Comparison of ENCODE assay signal across 15 cellular contexts in genomic region chr6:158069800-158070195, GRCh38.
DNase-seq lines count a peak whose midpoint lies in the region; ATAC-seq, FAIRE-seq and TF ChIP-seq lines count a peak whose summit lies in the region.
"Had no signal": no experiment of that assay in that cellular context is flagged by ENCODE, and none has a peak within 500 bp of the region (broad histone marks: within the 10 kb centered on the region; RNA-seq: fewer than 3 reads in every experiment).

No MANE protein-coding gene starts in this region.

- H3K27ac ChIP-seq in ACC112 (ENCODE audit: low read depth, low read length) (peak overlapping the region; percentile 97), mammary epithelial cell (ENCODE audit: insufficient read depth, low read depth, low read length) (peak overlapping the region; percentile 15), keratinocyte (ENCODE audit: control insufficient read depth, insufficient read depth, low read length) (peak overlapping the region; percentile 82), body of pancreas (peak overlapping the region in 1 of 4 donors; percentile 53)
- H3K27ac ChIP-seq: C4-2B had no signal

- in situ Hi-C loops in mammary epithelial cell (cut with MboI; ENCODE audit: low sequenced_read_pairs in 2 of 2) = no loop called here

- no peak for TF ChIP-seq CTCF in HFFc6 (IDR thresholded peaks at IDR 0.05)
- TF ChIP-seq CTCF in mammary epithelial cell (conservative IDR thresholded peaks at IDR 0.05 in 1 of 2, IDR thresholded peaks at IDR 0.05 in 1 of 2; ENCODE audit: extremely low read depth in 1 of 2, insufficient read depth in 1 of 2, low read depth in 1 of 2, low read length in 2 of 2) = no peak
- TF ChIP-seq CTCF in keratinocyte (optimal IDR thresholded peaks at IDR 0.05 in 1 of 3, IDR thresholded peaks at IDR 0.05 in 1 of 3, conservative IDR thresholded peaks at IDR 0.05 in 1 of 3; ENCODE audit: extremely low read depth in 1 of 3, insufficient read depth in 2 of 3, low read length in 3 of 3) = no peak
- no peak for TF ChIP-seq CTCF in body of pancreas (IDR thresholded peaks at IDR 0.05)

- intact Hi-C loops in mammary epithelial cell (cut with micrococcal nuclease) = loop anchor here (2.0 to 5.0 kb wide), 3 partner anchors 27 to 122 kb away; no protein-coding TSS in a partner anchor
- intact Hi-C loops in body of pancreas (cut with DNase I) = loop anchor here (10.0 kb wide), 1 partner anchor 95 kb away; no protein-coding TSS in a partner anchor

- peak overlapping the region; percentile 63; the same call in 1 of the 2 replicates for H3K4me3 Mint-ChIP-seq in HFFc6

- H3K36me3 ChIP-seq in ACC112 (ENCODE audit: insufficient read depth, low read length) (peaks cover 15% of the 10 kb centered on the region), mammary epithelial cell (ENCODE audit: insufficient read depth, low read length) (peaks cover 5% of the 10 kb centered on the region), keratinocyte (ENCODE audit: control insufficient read depth in 2 of 2, extremely low read depth in 1 of 2, insufficient read depth in 2 of 2, low read length in 2 of 2) (peaks cover 4 to 22% of the 10 kb centered on the region in 2 experiments), body of pancreas (replicated peaks in 1 of 2; ENCODE audit: insufficient read depth in 1 of 2, low read depth in 2 of 2) (peaks cover 0 to 11% of the 10 kb centered on the region in 2 donors)
- H3K36me3 ChIP-seq: colonic mucosa had no signal

- no peak for TF ChIP-seq POLR2A in body of pancreas (IDR thresholded peaks at IDR 0.05)

- H3K79me2 ChIP-seq in ACC112 (ENCODE audit: control insufficient read depth, insufficient read depth, low read length, unreplicated experiment) (peaks cover 2% of the 10 kb centered on the region), mammary epithelial cell (ENCODE audit: insufficient read depth, low read length) (no peaks in the 10 kb centered on the region), keratinocyte (ENCODE audit: control insufficient read depth, insufficient read depth, low read length) (no peaks in the 10 kb centered on the region)

- dilution Hi-C loops in mammary epithelial cell (cut with HindIII; ENCODE audit: low sequenced_read_pairs) = no loop called here
- dilution Hi-C loops in keratinocyte (cut with MboI; ENCODE audit: extremely low pct_ligation_motif_present, low sequenced_read_pairs) = no loop called here

- H2AFZ ChIP-seq in ACC112 (ENCODE audit: low read length, unreplicated experiment) (no peak overlapping the region), mammary epithelial cell (ENCODE audit: low read depth, low read length) (no peak overlapping the region), keratinocyte (ENCODE audit: control insufficient read depth, low read length) (no peak overlapping the region)

- no peak overlapping the region for H3K9ac ChIP-seq in mammary epithelial cell (ENCODE audit: insufficient read depth, low read length)
- no peak overlapping the region for H3K9ac ChIP-seq in keratinocyte (ENCODE audit: control insufficient read depth, extremely low read depth, insufficient read depth, low read length)

- CTCF ChIA-PET in mammary epithelial cell (lab: Charles Lee; ENCODE audit: low non-redundant PET) = no interaction called here

- WGBS in mammary epithelial cell (ENCODE audit: low coverage, missing lambda C conversion rate) = 64% methylated on average over 6 of the region's 6 CpGs
- 85 to 88% methylated on average over 6 of the region's 6 CpGs for WGBS in body of pancreas, 2 donors

- H3K9me3 ChIP-seq in mammary epithelial cell (replicated peaks; ENCODE audit: insufficient read depth, low read length) = no peaks in the 10 kb centered on the region
- no peaks in the 10 kb centered on the region for H3K9me3 ChIP-seq in keratinocyte (ENCODE audit: control insufficient read depth, low read depth, low read length)
- no peaks in the 10 kb centered on the region for H3K9me3 ChIP-seq in body of pancreas
- H3K9me3 ChIP-seq: colonic mucosa had no signal

- no peaks in the 10 kb centered on the region for H3K27me3 ChIP-seq in ACC112 (ENCODE audit: insufficient read depth, low read length)
- H3K27me3 ChIP-seq in mammary epithelial cell (ENCODE audit: insufficient read depth, low read length) = no peaks in the 10 kb centered on the region
- H3K27me3 ChIP-seq in keratinocyte (ENCODE audit: control insufficient read depth, extremely low read depth, insufficient read depth, low read length) = no peaks in the 10 kb centered on the region
- H3K27me3 ChIP-seq in body of pancreas = no peaks in the 10 kb centered on the region
- H3K27me3 ChIP-seq: colonic mucosa had no signal

- DNase-seq in HFFc6 = peak; percentile 77
- no peak for DNase-seq in mammary epithelial cell
- DNase-seq in keratinocyte (ENCODE audit: low read depth, low spot score) = peak; percentile 36
- DNase-seq in body of pancreas = no peak
- no peak for DNase-seq in DMS 273 treated with DMSO at 0.1 percent for 48 hours (lab: John Stamatoyannopoulos, UW)
- no peak for DNase-seq in NCI-H1417 (lab: John Stamatoyannopoulos, UW)
- DNase-seq: colonic mucosa; KBM-7; NCI-H2029 treated with DMSO at 0.1 percent for 48 hours; NK-92 treated with Interleukin-12 subunit alpha and Interleukin-12 subunit beta, amount 100 ng/mL, for 24 hours; occipital lobe; stimulated activated CD4-positive, alpha-beta T cell treated with anti-CD3 and anti-CD28 coated beads, Interleukin-12 subunit alpha, Interleukin-12 subunit beta, amount 100 ng/mL, for 4 hours had no signal

- ATAC-seq in body of pancreas (no peak), HG02852 (IDR thresholded peaks at IDR 0.05; ENCODE audit: unreplicated experiment) (no peak)

- H3K9me3 Mint-ChIP-seq in HFFc6 = no peaks in the 10 kb centered on the region

- H3K9me1 ChIP-seq in keratinocyte (ENCODE audit: control insufficient read depth, extremely low read depth, insufficient read depth, low read length) = no peaks in the 10 kb centered on the region

- peak overlapping the region; percentile 94 for H3K27ac Mint-ChIP-seq in HFFc6

- H3K4me1 ChIP-seq in ACC112 (ENCODE audit: control insufficient read depth, insufficient read depth, low read length, unreplicated experiment) (peaks cover 38% of the 10 kb centered on the region), mammary epithelial cell (ENCODE audit: insufficient read depth, low read length) (peaks cover 26% of the 10 kb centered on the region), keratinocyte (ENCODE audit: control insufficient read depth, extremely low read depth, insufficient read depth, low read length) (peaks cover 29% of the 10 kb centered on the region), body of pancreas (peaks cover 9% of the 10 kb centered on the region)

- no peaks in the 10 kb centered on the region for H4K20me1 ChIP-seq in mammary epithelial cell (ENCODE audit: insufficient read depth, low read length)
- no peaks in the 10 kb centered on the region for H4K20me1 ChIP-seq in keratinocyte (ENCODE audit: control insufficient read depth, extremely low read depth, insufficient read depth, low read length)

- FAIRE-seq in keratinocyte (lab: Jason Lieb, UNC) = peak; percentile 69

- H3K4me3 ChIP-seq in ACC112 (ENCODE audit: low read depth, low read length) (peak overlapping the region; percentile 17; the same call in 1 of the 2 replicates), mammary epithelial cell (replicated peaks in 1 of 3; ENCODE audit: insufficient read depth in 1 of 3, low read depth in 2 of 3, low read length in 3 of 3) (no peak overlapping the region), keratinocyte (ENCODE audit: control insufficient read depth in 2 of 3, extremely low read depth in 1 of 3, insufficient read depth in 2 of 3, low read depth in 1 of 3, low read length in 3 of 3) (no peak overlapping the region), body of pancreas (no peak overlapping the region)
- H3K4me3 ChIP-seq: colonic mucosa had no signal

- H3K4me2 ChIP-seq in mammary epithelial cell (ENCODE audit: insufficient read depth, low read depth, low read length) (no peak overlapping the region), keratinocyte (ENCODE audit: control insufficient read depth, extremely low read depth, insufficient read depth, low read depth, low read length) (peak overlapping the region; percentile 71)

- peaks cover 48% of the 10 kb centered on the region for H3K36me3 Mint-ChIP-seq in HFFc6 (ENCODE audit: low read depth)

- H3K4me1 Mint-ChIP-seq in HFFc6 (ENCODE audit: low read depth) = peaks cover 59% of the 10 kb centered on the region

- no peaks in the 10 kb centered on the region; the same call in 1 of the 2 replicates for H3K27me3 Mint-ChIP-seq in HFFc6 (ENCODE audit: insufficient read depth)

- BruUV-seq in mammary epithelial cell (replicated peaks; lab: Mats Ljungman, UMichigan) = no TSS peak

Comparison
In these comparisons a context has a peak if more than half of its experiments do, and no peak if none do; other contexts are left out.
1. DNase-seq: peak in HFFc6 (single experiment) and keratinocyte (single experiment); none in mammary epithelial cell (single experiment), body of pancreas (0 of 4), DMS 273 treated with DMSO at 0.1 percent for 48 hours (single experiment) and NCI-H1417 (0 of 3).